1 cellular context compared by ENCODE assay signal in the genomic region with DNA sequence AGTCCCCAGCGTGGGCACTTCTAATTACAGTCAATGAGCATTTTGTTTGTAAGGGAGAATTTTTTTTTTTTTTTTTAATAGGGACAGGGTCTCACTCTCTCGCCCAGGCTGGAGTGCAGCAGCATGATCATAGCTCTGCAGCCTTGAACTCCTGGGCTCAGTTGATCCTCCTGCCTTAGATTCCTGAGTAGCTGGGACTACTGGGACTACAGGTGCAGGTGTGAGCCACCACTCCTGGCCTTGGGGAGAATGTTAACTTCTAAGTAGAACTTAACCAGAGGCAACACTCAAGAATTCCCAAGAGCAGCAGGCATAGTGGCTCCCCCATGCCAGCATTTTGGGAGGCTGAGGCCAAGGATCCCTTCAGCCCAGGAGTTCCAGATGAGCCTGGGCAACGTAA.
TF ChIP-seq lines count a peak whose summit lies in the region.

No MANE protein-coding gene starts in this region.

TF ChIP-seq in H1, 55 proteins besides CTCF, POLR2A, EP300 and RAD21 (continued from another document):
- TF ChIP-seq BCL11A (IDR thresholded peaks at IDR 0.05; ENCODE audit: low read depth in 2 of 2, low read length in 2 of 2) (no peak), TEAD4 (IDR thresholded peaks at IDR 0.05; ENCODE audit: low read depth, low read length) (no peak), CHD2 (IDR thresholded peaks at IDR 0.05; ENCODE audit: low read length) (no peak), RFX5 (IDR thresholded peaks at IDR 0.05; ENCODE audit: borderline replicate concordance, low read depth, low read length) (no peak), KDM1A (IDR thresholded peaks at IDR 0.05; ENCODE audit: borderline replicate concordance, low read length) (no peak), SP4 (IDR thresholded peaks at IDR 0.05; ENCODE audit: low read length) (no peak), JUND (IDR thresholded peaks at IDR 0.05; ENCODE audit: low read length) (no peak), SIX5 (IDR thresholded peaks at IDR 0.05; ENCODE audit: low read depth, low read length) (no peak), CTBP2 (IDR thresholded peaks at IDR 0.05; ENCODE audit: borderline replicate concordance, insufficient read depth, insufficient read length, low read length) (no peak), ZNF274 (IDR thresholded peaks at IDR 0.05; ENCODE audit: borderline replicate concordance, extremely low read depth, low read length) (no peak), RBBP5 (IDR thresholded peaks at IDR 0.05; ENCODE audit: borderline replicate concordance, low read depth, low read length) (no peak), TBP (IDR thresholded peaks at IDR 0.05; ENCODE audit: low read depth, low read length) (no peak), HDAC2 (IDR thresholded peaks at IDR 0.05; ENCODE audit: borderline replicate concordance in 1 of 2, low read depth in 2 of 2, low read length in 2 of 2) (no peak), TAF7 (optimal IDR thresholded peaks at IDR 0.05; ENCODE audit: borderline replicate concordance, low read depth, low read length) (no peak), ASH2L (IDR thresholded peaks at IDR 0.05; ENCODE audit: low read length) (no peak)
- TF ChIP-seq, protein P1, sequence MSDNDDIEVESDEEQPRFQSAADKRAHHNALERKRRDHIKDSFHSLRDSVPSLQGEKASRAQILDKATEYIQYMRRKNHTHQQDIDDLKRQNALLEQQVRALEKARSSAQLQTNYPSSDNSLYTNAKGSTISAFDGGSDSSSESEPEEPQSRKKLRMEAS (IDR thresholded peaks at IDR 0.05) = no peak
